Comparison of ENCODE assay signal across 24 cellular contexts in the genomic region with DNA sequence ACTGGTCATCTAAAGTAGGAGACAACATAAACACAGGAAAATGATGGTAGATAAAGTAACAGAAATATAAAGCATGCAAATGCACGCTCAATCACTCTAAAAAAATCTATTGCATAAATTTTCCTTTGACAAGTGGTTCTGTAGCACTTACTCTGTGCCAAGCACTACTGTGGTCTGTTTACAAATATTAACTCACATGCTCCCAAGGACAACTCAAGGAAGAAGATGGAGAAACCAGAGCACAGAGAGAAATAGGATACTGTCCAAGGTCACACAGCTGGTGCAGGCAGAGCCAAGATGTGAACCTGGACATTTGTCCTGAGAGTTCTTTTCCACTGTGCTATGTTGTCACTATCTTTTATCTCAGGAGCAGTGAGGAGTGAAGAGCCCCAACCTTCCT.
"Had no signal": no experiment of that assay in that cellular context is flagged by ENCODE, and none has a peak within 500 bp of the region (broad histone marks: within the 10 kb centered on the region; RNA-seq: fewer than 3 reads in every experiment).

No MANE protein-coding gene starts in this region.

- H3K4me3 ChIP-seq: heart right ventricle, hepatocyte, mucosa of descending colon, right atrium auricular region, right lobe of liver, smooth muscle cell, testis, thyroid gland, transverse colon, upper lobe of left lung had no signal

- ATAC-seq: heart right ventricle; left lobe of liver; mucosa of descending colon; naive thymus-derived CD4-positive, alpha-beta T cell; stimulated activated memory B cell treated with anti-CD40 and anti-IgM and Interleukin-4, amounts not matched to agents 10 μg/mL and 1 μg/mL and 100 μg/mL, for 72 hours had no signal

- H3K4me1 ChIP-seq: parathyroid adenoma, testis, thyroid gland, transverse colon had no signal

- H3K4me2 ChIP-seq: hepatocyte, smooth muscle cell had no signal

- H3K27ac ChIP-seq: heart right ventricle, hepatocyte, parathyroid adenoma, right atrium auricular region, right lobe of liver, testis, thyroid gland, transverse colon, upper lobe of left lung had no signal

- H3K79me2 ChIP-seq: hepatocyte, parathyroid adenoma had no signal

- DNase-seq: heart right ventricle; islet precursor cell; midbrain; mucosa of descending colon; naive thymus-derived CD4-positive, alpha-beta T cell; nucleus accumbens; right lobe of liver; stimulated activated CD4-positive, alpha-beta T cell treated with anti-CD3 and anti-CD28 coated beads, Interleukin-1b, Interleukin-23, amount 100 ng/mL, for 48 hours; stimulated activated CD4-positive, alpha-beta T cell treated with anti-CD3 and anti-CD28 coated beads, Interleukin-2, amount 100 ng/mL, for 48 hours; stimulated activated CD4-positive, alpha-beta T cell treated with anti-CD3 and anti-CD28 coated beads, Interleukin-4, amount 100 ng/mL, for 4 hours; stimulated activated CD8-positive, alpha-beta memory T cell treated with anti-CD3 and anti-CD28 coated beads, Interleukin-4, amount 100 ng/mL, for 48 hours; stimulated activated naive CD4-positive, alpha-beta T cell treated with Interleukin-2 at 50 U/mL for 16 hours; stimulated activated naive CD8-positive, alpha-beta T cell treated with anti-CD3 and anti-CD28 coated beads, Interleukin-15, amount 100 ng/mL, for 72 hours; substantia nigra; testis; thyroid gland; transverse colon; upper lobe of left lung had no signal

- H3K9me3 ChIP-seq: heart right ventricle, mucosa of descending colon, right atrium auricular region, right lobe of liver, testis, thyroid gland, transverse colon, upper lobe of left lung had no signal

- H2AFZ ChIP-seq: hepatocyte, parathyroid adenoma had no signal

- H3K36me3 ChIP-seq: heart right ventricle, right atrium auricular region, right lobe of liver, thyroid gland, transverse colon, upper lobe of left lung had no signal

- H3K9ac ChIP-seq: parathyroid adenoma had no signal

- H3K27me3 ChIP-seq: heart right ventricle, hepatocyte, right atrium auricular region, right lobe of liver, testis, thyroid gland, transverse colon, upper lobe of left lung had no signal
